Comparison of ENCODE assay signal across 8 cellular contexts in the genomic region with DNA sequence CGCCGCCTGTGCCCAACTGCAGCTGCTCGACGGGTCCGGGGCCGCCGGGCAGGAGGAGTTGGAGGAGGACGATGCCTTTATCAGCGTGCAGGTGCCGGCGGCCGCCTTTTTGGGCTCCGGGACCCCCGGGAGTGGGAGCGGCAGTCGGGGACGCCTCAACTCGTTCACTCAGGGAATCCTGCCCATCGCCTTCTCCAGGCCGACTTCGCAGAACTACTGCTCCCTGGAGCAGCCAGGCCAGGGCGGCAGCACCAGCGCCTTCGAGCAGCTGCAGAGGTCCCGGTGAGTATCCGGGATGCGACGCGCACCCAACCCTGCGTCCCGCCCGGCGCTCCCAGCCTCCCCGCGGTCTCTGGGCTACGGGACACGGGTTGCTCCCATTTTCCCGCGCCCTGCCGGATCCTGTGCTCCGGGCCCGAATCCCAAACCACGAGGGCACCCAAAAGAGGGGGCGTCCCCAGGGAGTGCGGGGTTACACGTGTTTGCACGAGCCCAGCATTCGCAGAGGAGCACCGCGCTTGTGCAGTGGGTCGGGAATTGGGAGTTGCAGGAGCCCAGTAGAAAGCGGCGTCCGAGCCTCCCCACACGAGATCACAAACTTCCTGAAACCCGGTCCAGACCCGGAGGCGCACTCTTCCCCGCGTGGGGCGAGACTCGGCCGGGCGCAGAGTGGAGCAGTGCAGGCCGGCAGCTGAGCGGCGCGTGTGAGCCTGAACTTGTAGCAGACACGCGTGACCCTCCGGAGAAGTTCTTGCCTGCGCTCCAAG. TPM values are rescaled to one million over a fixed set of nuclear protein-coding genes. Genes with fewer than 3 reads are reported as not detected.
DNase-seq lines count a peak whose midpoint lies in the region; ATAC-seq and TF ChIP-seq lines count a peak whose summit lies in the region.

No MANE protein-coding gene starts in this region.

- H3K4me3 Mint-ChIP-seq in activated naive CD8-positive, alpha-beta T cell treated with anti-CD3 and anti-CD28 coated beads, Interleukin-2, amount 10 ng/mL, durations not matched to agents 7 days and 5 days: peak overlapping the region; percentile 26

- peak overlapping the region; percentile 96 for H3K4me2 ChIP-seq in hepatocyte

- no peak for TF ChIP-seq RAD21 in Ishikawa (IDR thresholded peaks at IDR 0.05; ENCODE audit: low read depth)

- H3K9me2 ChIP-seq in hepatocyte (replicated peaks; ENCODE audit: insufficient read depth): no peaks in the 10 kb centered on the region

- TF ChIP-seq EP300 in Ishikawa (IDR thresholded peaks at IDR 0.05; ENCODE audit: borderline replicate concordance): no peak

- no peaks in the 10 kb centered on the region for H3K9me3 ChIP-seq in hepatocyte (ENCODE audit: low read depth)

- TF ChIP-seq CTCF in hepatocyte (IDR thresholded peaks at IDR 0.05; ENCODE audit: poor library complexity): no peak

- ATAC-seq in activated naive CD8-positive, alpha-beta T cell treated with anti-CD3 and anti-CD28 coated beads, Interleukin-2, amount 10 ng/mL, durations not matched to agents 7 days and 5 days (ENCODE audit: low read depth): peak; percentile 31
- no peak for ATAC-seq in HG03378 (IDR thresholded peaks at IDR 0.05; ENCODE audit: unreplicated experiment)

- H3K27me3 ChIP-seq in hepatocyte: no peaks in the 10 kb centered on the region

- DNase-seq in stimulated activated CD4-positive, alpha-beta T cell treated with anti-CD3 and anti-CD28 coated beads, Interleukin-12 subunit alpha, Interleukin-12 subunit beta, amount 100 ng/mL, for 4 hours: peak; percentile 12
- DNase-seq in stimulated activated CD4-positive, alpha-beta T cell treated with anti-CD3 and anti-CD28 coated beads, Interleukin-4, amount 100 ng/mL, for 24 hours: no peak
- DNase-seq in activated naive CD8-positive, alpha-beta T cell treated with anti-CD3 and anti-CD28 coated beads, Interleukin-2, amount 10 ng/mL, durations not matched to agents 7 days and 5 days: peak; percentile 37
- peak; percentile 48 for DNase-seq in hepatocyte (ENCODE audit: low spot score)
- DNase-seq in retina: peak; percentile 76
- DNase-seq in KG1 (lab: John Stamatoyannopoulos, UW): no peak

- 2% methylated on average over 71 of the region's 72 CpGs for WGBS in hepatocyte (ENCODE audit: low lambda C conversion rate, missing lambda C conversion rate)

- POLR2A ChIA-PET in activated naive CD8-positive, alpha-beta T cell treated with anti-CD3 and anti-CD28 coated beads, Interleukin-2, amount 10 ng/mL, durations not matched to agents 7 days and 5 days (lab: Charles Lee): interaction anchor here (0.6 kb wide), 1 partner anchor 277 kb away, joined by 3 read pairs; no protein-coding TSS in a partner anchor

- H3K4me3 ChIP-seq in hepatocyte: peak overlapping the region; percentile 62

- no peak overlapping the region for H3K27ac Mint-ChIP-seq in activated naive CD8-positive, alpha-beta T cell treated with anti-CD3 and anti-CD28 coated beads, Interleukin-2, amount 10 ng/mL, durations not matched to agents 7 days and 5 days

- H2AFZ ChIP-seq in hepatocyte: peak overlapping the region; percentile 30

- H3K36me3 ChIP-seq in hepatocyte (replicated peaks; ENCODE audit: insufficient read depth, low read depth): no peaks in the 10 kb centered on the region

- peaks cover 39% of the 10 kb centered on the region for H3K79me2 ChIP-seq in hepatocyte

- H3K9me3 Mint-ChIP-seq in activated naive CD8-positive, alpha-beta T cell treated with anti-CD3 and anti-CD28 coated beads, Interleukin-2, amount 10 ng/mL, durations not matched to agents 7 days and 5 days: no peaks in the 10 kb centered on the region

- no peaks in the 10 kb centered on the region for H3K36me3 Mint-ChIP-seq in activated naive CD8-positive, alpha-beta T cell treated with anti-CD3 and anti-CD28 coated beads, Interleukin-2, amount 10 ng/mL, durations not matched to agents 7 days and 5 days

- H3K27ac ChIP-seq in hepatocyte: peak overlapping the region; percentile 4

- peaks cover 35% of the 10 kb centered on the region for H3K4me1 ChIP-seq in hepatocyte (ENCODE audit: insufficient read depth)

- no peaks in the 10 kb centered on the region for H4K20me1 ChIP-seq in hepatocyte (ENCODE audit: insufficient read depth, poor library complexity, severe bottlenecking)

- peaks cover 51% of the 10 kb centered on the region for H3K27me3 Mint-ChIP-seq in activated naive CD8-positive, alpha-beta T cell treated with anti-CD3 and anti-CD28 coated beads, Interleukin-2, amount 10 ng/mL, durations not matched to agents 7 days and 5 days

- peaks cover 16% of the 10 kb centered on the region for H3K4me1 Mint-ChIP-seq in activated naive CD8-positive, alpha-beta T cell treated with anti-CD3 and anti-CD28 coated beads, Interleukin-2, amount 10 ng/mL, durations not matched to agents 7 days and 5 days

TF ChIP-seq in Ishikawa, 13 proteins besides CTCF, POLR2A, EP300 and RAD21:
- TF ChIP-seq YY1 (IDR thresholded peaks at IDR 0.05; ENCODE audit: low read depth): no peak
- TF ChIP-seq, protein P1, sequence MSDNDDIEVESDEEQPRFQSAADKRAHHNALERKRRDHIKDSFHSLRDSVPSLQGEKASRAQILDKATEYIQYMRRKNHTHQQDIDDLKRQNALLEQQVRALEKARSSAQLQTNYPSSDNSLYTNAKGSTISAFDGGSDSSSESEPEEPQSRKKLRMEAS (IDR thresholded peaks at IDR 0.05): 0 out of 2 replicates have a peak, but pooled peaks have one; percentile 8

RNA-seq across cellular contexts. Expression of a gene that starts 1.2 kb away (rescaled TPM):
- total RNA-seq in activated naive CD8-positive, alpha-beta T cell treated with anti-CD3 and anti-CD28 coated beads, Interleukin-2, amount 10 ng/mL, durations not matched to agents 7 days and 5 days: 1 to 10 TPM; 1.2 to 1.4 TPM
- total RNA-seq in hepatocyte: 6.9 and 7.2 TPM in 2 replicates
- polyA plus RNA-seq in hepatocyte: 10.8 TPM in 2 replicates

Comparison
In these comparisons a context has a peak if more than half of its experiments do, and no peak if none do; other contexts are left out.
1. DNase-seq: peak in stimulated activated CD4-positive, alpha-beta T cell treated with anti-CD3 and anti-CD28 coated beads, Interleukin-12 subunit alpha, Interleukin-12 subunit beta, amount 100 ng/mL, for 4 hours (single experiment), activated naive CD8-positive, alpha-beta T cell treated with anti-CD3 and anti-CD28 coated beads, Interleukin-2, amount 10 ng/mL, durations not matched to agents 7 days and 5 days (single experiment), hepatocyte (single experiment) and retina (single experiment); none in stimulated activated CD4-positive, alpha-beta T cell treated with anti-CD3 and anti-CD28 coated beads, Interleukin-4, amount 100 ng/mL, for 24 hours (single experiment) and KG1 (single experiment).